In the genomic region with DNA sequence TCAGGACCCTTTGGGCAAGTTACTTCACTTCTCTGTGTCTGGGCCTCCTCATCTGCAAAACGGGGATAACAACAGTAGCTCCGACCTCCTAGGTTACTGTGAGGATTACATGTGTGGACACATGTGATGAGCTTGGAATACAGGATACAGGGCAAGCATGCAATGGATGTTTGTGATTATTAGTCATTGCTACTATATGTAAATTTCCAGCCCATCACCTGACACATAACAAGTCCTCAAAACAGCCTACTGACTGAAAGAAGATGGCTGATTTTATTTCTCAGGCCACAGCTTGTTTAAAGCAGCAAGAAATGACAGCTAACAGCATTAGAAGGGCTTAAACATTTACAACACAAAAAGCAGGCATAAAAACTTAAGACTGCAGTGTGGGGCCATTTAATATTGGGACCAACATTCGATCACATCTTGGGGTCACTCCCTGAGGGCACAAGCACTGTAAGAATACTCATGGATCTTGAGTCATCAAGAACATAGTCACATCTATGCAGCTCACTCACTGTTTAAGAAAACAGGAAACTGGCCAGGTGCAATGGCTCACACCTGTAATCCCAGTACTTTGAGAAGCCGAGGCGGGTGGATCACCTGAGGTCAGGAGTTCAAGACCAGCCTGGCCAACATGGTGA, we compare ENCODE assay signal across 23 cellular contexts. TPM values are rescaled to one million over a fixed set of nuclear protein-coding genes. Genes with fewer than 3 reads are reported as not detected.
DNase-seq lines count a peak whose midpoint lies in the region; ATAC-seq and TF ChIP-seq lines count a peak whose summit lies in the region.
"Had no signal": no experiment of that assay in that cellular context is flagged by ENCODE, and none has a peak within 500 bp of the region (broad histone marks: within the 10 kb centered on the region; RNA-seq: fewer than 3 reads in every experiment).

No MANE protein-coding gene starts in this region.

- no peak overlapping the region for H3K27ac Mint-ChIP-seq in activated CD8-positive, alpha-beta T cell treated with anti-CD3 and anti-CD28 coated beads for 36 hours
- H3K27ac Mint-ChIP-seq in activated CD8-positive, alpha-beta T cell treated with anti-CD3 and anti-CD28 coated beads, Interleukin-2, amount 10 ng/mL, durations not matched to agents 7 days and 5 days: no peak overlapping the region
- H3K27ac Mint-ChIP-seq in osteocyte (ENCODE audit: unreplicated experiment): no peak overlapping the region
- H3K27ac Mint-ChIP-seq: activated naive CD8-positive, alpha-beta T cell; natural killer cell treated with Interleukin-12 subunit alpha and Interleukin-12 subunit beta and Interleukin-15 and Interleukin-18, amount 100 ng/mL, for 72 hours had no signal

- peak; percentile 17 for DNase-seq in activated CD8-positive, alpha-beta T cell treated with anti-CD3 and anti-CD28 coated beads for 36 hours
- no peak for DNase-seq in activated CD8-positive, alpha-beta T cell treated with anti-CD3 and anti-CD28 coated beads, Interleukin-2, amount 10 ng/mL, durations not matched to agents 7 days and 5 days
- DNase-seq in HT1080 (ENCODE audit: low read depth) (peak; percentile 27), epithelial cell of prostate (ENCODE audit: low read depth, low spot score) (peak; percentile 79), renal cortical epithelial cell (ENCODE audit: low read depth) (peak; percentile 77), GM19240 (ENCODE audit: insufficient read length, low spot score) (no peak), osteocyte (ENCODE audit: extremely low spot score, unreplicated experiment) (no peak)
- DNase-seq: CD4-positive, CD25-positive, alpha-beta regulatory T cell; DMS53; GOT3; mesenchymal stem cell; MM.1S; NCI-H146; NCI-H2171; NCI-H526; posterior cingulate gyrus; SIG-M5; stimulated activated CD4-positive, alpha-beta T cell treated with anti-CD3 and anti-CD28 coated beads, Interleukin-4, amount 100 ng/mL, for 24 hours; substantia nigra; T-helper 1 cell had no signal

- H3K4me1 Mint-ChIP-seq in activated CD8-positive, alpha-beta T cell treated with anti-CD3 and anti-CD28 coated beads for 36 hours (ENCODE audit: low read depth): peaks cover 31% of the 10 kb centered on the region
- H3K4me1 Mint-ChIP-seq in activated CD8-positive, alpha-beta T cell treated with anti-CD3 and anti-CD28 coated beads, Interleukin-2, amount 10 ng/mL, durations not matched to agents 7 days and 5 days (ENCODE audit: low read depth): peaks cover 43% of the 10 kb centered on the region
- H3K4me1 Mint-ChIP-seq in osteocyte (ENCODE audit: unreplicated experiment): peaks cover 2% of the 10 kb centered on the region

- TF ChIP-seq CTCF in activated CD8-positive, alpha-beta T cell treated with anti-CD3 and anti-CD28 coated beads for 36 hours (IDR thresholded peaks at IDR 0.05): no peak
- TF ChIP-seq CTCF in osteocyte (IDR thresholded peaks at IDR 0.05): no peak

- POLR2A ChIA-PET in activated CD8-positive, alpha-beta T cell treated with anti-CD3 and anti-CD28 coated beads for 36 hours (lab: Charles Lee): interaction anchor here (1.4 kb wide), 1 partner anchor 24 kb away, joined by 3 read pairs; no protein-coding TSS in a partner anchor
- POLR2A ChIA-PET in activated CD8-positive, alpha-beta T cell treated with anti-CD3 and anti-CD28 coated beads, Interleukin-2, amount 10 ng/mL, durations not matched to agents 7 days and 5 days (lab: Charles Lee): no interaction called here

- no peak overlapping the region for H3K4me3 Mint-ChIP-seq in activated CD8-positive, alpha-beta T cell treated with anti-CD3 and anti-CD28 coated beads for 36 hours
- H3K4me3 Mint-ChIP-seq in activated CD8-positive, alpha-beta T cell treated with anti-CD3 and anti-CD28 coated beads, Interleukin-2, amount 10 ng/mL, durations not matched to agents 7 days and 5 days: no peak overlapping the region
- H3K4me3 Mint-ChIP-seq in osteocyte (ENCODE audit: unreplicated experiment): no peak overlapping the region
- H3K4me3 Mint-ChIP-seq: activated naive CD8-positive, alpha-beta T cell; CD4-positive, CD25-positive, alpha-beta regulatory T cell; natural killer cell treated with Interleukin-12 subunit alpha and Interleukin-12 subunit beta and Interleukin-15 and Interleukin-18, amount 100 ng/mL, for 72 hours had no signal

- no peak for ATAC-seq in activated CD8-positive, alpha-beta T cell treated with anti-CD3 and anti-CD28 coated beads for 36 hours
- ATAC-seq in activated CD8-positive, alpha-beta T cell treated with anti-CD3 and anti-CD28 coated beads, Interleukin-2, amount 10 ng/mL, durations not matched to agents 7 days and 5 days: no peak
- no peak for ATAC-seq in GM19023 (IDR thresholded peaks at IDR 0.05; ENCODE audit: unreplicated experiment)
- ATAC-seq: natural killer cell treated with Interleukin-12 subunit alpha and Interleukin-12 subunit beta and Interleukin-15 and Interleukin-18, amount 100 ng/mL, for 72 hours had no signal

- no peaks in the 10 kb centered on the region for H3K36me3 Mint-ChIP-seq in activated CD8-positive, alpha-beta T cell treated with anti-CD3 and anti-CD28 coated beads for 36 hours (ENCODE audit: low read depth)
- H3K36me3 Mint-ChIP-seq in activated CD8-positive, alpha-beta T cell treated with anti-CD3 and anti-CD28 coated beads, Interleukin-2, amount 10 ng/mL, durations not matched to agents 7 days and 5 days (ENCODE audit: low read depth): no peaks in the 10 kb centered on the region
- no peaks in the 10 kb centered on the region for H3K36me3 Mint-ChIP-seq in osteocyte (ENCODE audit: unreplicated experiment)
- H3K36me3 Mint-ChIP-seq: activated naive CD8-positive, alpha-beta T cell; CD4-positive, CD25-positive, alpha-beta regulatory T cell; natural killer cell treated with Interleukin-12 subunit alpha and Interleukin-12 subunit beta and Interleukin-15 and Interleukin-18, amount 100 ng/mL, for 72 hours had no signal

- no peaks in the 10 kb centered on the region for H3K27me3 Mint-ChIP-seq in activated CD8-positive, alpha-beta T cell treated with anti-CD3 and anti-CD28 coated beads for 36 hours
- H3K27me3 Mint-ChIP-seq in activated CD8-positive, alpha-beta T cell treated with anti-CD3 and anti-CD28 coated beads, Interleukin-2, amount 10 ng/mL, durations not matched to agents 7 days and 5 days (ENCODE audit: low read depth): peaks cover 5% of the 10 kb centered on the region
- H3K27me3 Mint-ChIP-seq in osteocyte (ENCODE audit: unreplicated experiment): peaks cover 13% of the 10 kb centered on the region
- H3K27me3 Mint-ChIP-seq: activated naive CD8-positive, alpha-beta T cell had no signal

- intact Hi-C loops in activated CD8-positive, alpha-beta T cell treated with anti-CD3 and anti-CD28 coated beads for 36 hours (cut with micrococcal nuclease): no loop called here

- no peaks in the 10 kb centered on the region for H3K9me3 Mint-ChIP-seq in activated CD8-positive, alpha-beta T cell treated with anti-CD3 and anti-CD28 coated beads for 36 hours
- no peaks in the 10 kb centered on the region for H3K9me3 Mint-ChIP-seq in activated CD8-positive, alpha-beta T cell treated with anti-CD3 and anti-CD28 coated beads, Interleukin-2, amount 10 ng/mL, durations not matched to agents 7 days and 5 days (ENCODE audit: insufficient read depth)
- H3K9me3 Mint-ChIP-seq in osteocyte (ENCODE audit: unreplicated experiment): no peaks in the 10 kb centered on the region
- H3K9me3 Mint-ChIP-seq: CD4-positive, CD25-positive, alpha-beta regulatory T cell; natural killer cell treated with Interleukin-12 subunit alpha and Interleukin-12 subunit beta and Interleukin-15 and Interleukin-18, amount 100 ng/mL, for 72 hours had no signal

- peak overlapping the region; percentile 62 for H3K27ac ChIP-seq in epithelial cell of prostate

- CTCF ChIA-PET in activated CD8-positive, alpha-beta T cell treated with anti-CD3 and anti-CD28 coated beads for 36 hours (lab: Charles Lee): interaction anchor here (0.8 to 1.3 kb wide), 3 partner anchors 10 to 184 kb away, joined by 3 read pairs; no protein-coding TSS in a partner anchor
- CTCF ChIA-PET in activated CD8-positive, alpha-beta T cell treated with anti-CD3 and anti-CD28 coated beads, Interleukin-2, amount 10 ng/mL, durations not matched to agents 7 days and 5 days (lab: Charles Lee): interaction anchor here (0.9 kb wide), 1 partner anchor 133 kb away, joined by 3 read pairs; no protein-coding TSS in a partner anchor

RNA-seq across cellular contexts. Expression of a gene that starts 49.6 kb away (rescaled TPM):
- 1 to 10 TPM; 2.4 to 2.5 TPM for total RNA-seq in activated CD8-positive, alpha-beta T cell treated with anti-CD3 and anti-CD28 coated beads for 36 hours
- total RNA-seq in activated CD8-positive, alpha-beta T cell treated with anti-CD3 and anti-CD28 coated beads, Interleukin-2, amount 10 ng/mL, durations not matched to agents 7 days and 5 days: under 1 TPM; 0.97 TPM
- 3.8 and 4.0 TPM in 2 replicates for total RNA-seq in HT1080 (2014; rRNA removed; shearing (Covaris generic))
- polyA plus RNA-seq in HT1080 (2015; cell fraction: cytosol; rRNA removed): 6.6 and 7.6 TPM in 2 replicates
- polyA plus RNA-seq in HT1080 (2015; cell fraction: nucleus; rRNA removed): 11.4 TPM in 2 replicates
- 36.5 and 44.1 TPM in 2 replicates for total RNA-seq in renal cortical epithelial cell
- total RNA-seq in osteocyte: 0.73 and 0.89 TPM in 2 replicates

Comparison
In these comparisons a context has a peak if more than half of its experiments do, and no peak if none do; other contexts are left out.
1. DNase-seq: peak in activated CD8-positive, alpha-beta T cell treated with anti-CD3 and anti-CD28 coated beads for 36 hours (single experiment), HT1080 (single experiment), epithelial cell of prostate (single experiment) and renal cortical epithelial cell (single experiment); none in activated CD8-positive, alpha-beta T cell treated with anti-CD3 and anti-CD28 coated beads, Interleukin-2, amount 10 ng/mL, durations not matched to agents 7 days and 5 days (single experiment), GM19240 (single experiment) and osteocyte (single experiment).